12 cellular contexts compared by ENCODE assay signal in genomic region chr2:30631051-30631671, GRCh38.
DNase-seq lines count a peak whose midpoint lies in the region; ATAC-seq, FAIRE-seq and TF ChIP-seq lines count a peak whose summit lies in the region.
"Had no signal": no experiment of that assay in that cellular context is flagged by ENCODE, and none has a peak within 500 bp of the region (broad histone marks: within the 10 kb centered on the region; RNA-seq: fewer than 3 reads in every experiment).

No MANE protein-coding gene starts in this region.

- CTCF ChIA-PET in CD8-positive, alpha-beta memory T cell (lab: Charles Lee): interaction anchor here (1.1 kb wide), 1 partner anchor 8 kb away, joined by 3 read pairs; no protein-coding TSS in a partner anchor
- CTCF ChIA-PET in HepG2 (lab: Yijun Ruan, JAX; ENCODE audit: low intra/inter-chr PET ratio, low total read pairs): no interaction called here

- in situ Hi-C loops in HepG2 (cut with HindIII; ENCODE audit: extremely low pct_ligation_motif_present, low pct_unique_long_range_greater_than_20kb): no loop called here

- ATAC-seq in GM19467 (IDR thresholded peaks at IDR 0.05; ENCODE audit: unreplicated experiment): peak; percentile 73
- peak; percentile 70 for ATAC-seq in HG03571 (IDR thresholded peaks at IDR 0.05; ENCODE audit: unreplicated experiment)
- ATAC-seq in central memory CD8-positive, alpha-beta T cell (replicated peaks; ENCODE audit: extremely low read depth, poor library complexity, severe bottlenecking): no peak
- no peak for ATAC-seq in HepG2

- no peak for TF ChIP-seq RAD21 in HepG2 (CRISPR knock-in tag; IDR thresholded peaks at IDR 0.05)

- peaks cover 14% of the 10 kb centered on the region for H3K4me1 ChIP-seq in CD8-positive, alpha-beta memory T cell (ENCODE audit: insufficient read depth, low read length)
- no peaks in the 10 kb centered on the region for H3K4me1 ChIP-seq in HepG2 (ENCODE audit: insufficient read depth, low read length)

- FAIRE-seq in HepG2 (lab: Jason Lieb, UNC): no peak

- no peak overlapping the region for H3K9ac ChIP-seq in HepG2 (ENCODE audit: insufficient read depth, low read depth, low read length)

- TF ChIP-seq POLR2A in HepG2 (IDR thresholded peaks at IDR 0.05; ENCODE audit: insufficient read depth in 1 of 2, low read depth in 2 of 2, low read length in 2 of 2): no peak

- TF ChIP-seq EP300 in HepG2 (IDR thresholded peaks at IDR 0.05; ENCODE audit: low read depth in 2 of 2, low read length in 2 of 2): no peak
- TF ChIP-seq EP300 in HepG2 (CRISPR knock-in tag; IDR thresholded peaks at IDR 0.05; ENCODE audit: borderline replicate concordance): no peak

- H3K36me3 ChIP-seq in CD8-positive, alpha-beta memory T cell (ENCODE audit: insufficient read depth, low read length): no peaks in the 10 kb centered on the region
- H3K36me3 ChIP-seq in HepG2 (replicated peaks in 1 of 2; ENCODE audit: control insufficient read depth in 1 of 2, insufficient read depth in 2 of 2, low read length in 2 of 2): no peaks in the 10 kb centered on the region

- no peaks in the 10 kb centered on the region for H4K20me1 ChIP-seq in HepG2 (ENCODE audit: insufficient read depth, low read length)

- peaks cover 0 to 6% (median 0%) of the 10 kb centered on the region in 3 donors for H3K36me3 Mint-ChIP-seq in CD8-positive, alpha-beta memory T cell
- no peaks in the 10 kb centered on the region for H3K36me3 Mint-ChIP-seq in central memory CD8-positive, alpha-beta T cell (ENCODE audit: insufficient read depth)
- H3K36me3 Mint-ChIP-seq: activated naive CD4-positive, alpha-beta T cell treated with anti-CD3 and anti-CD28 coated beads, Interleukin-2, amount 50 U/mL, for 72 hours had no signal

- no peak for TF ChIP-seq CTCF in HepG2 (CRISPR knock-in tag; IDR thresholded peaks at IDR 0.05)

- POLR2A ChIA-PET in CD8-positive, alpha-beta memory T cell (lab: Charles Lee): no interaction called here
- POLR2A ChIA-PET in HepG2 (lab: Yijun Ruan, JAX): no interaction called here

- H3K27ac Mint-ChIP-seq in CD8-positive, alpha-beta memory T cell: peak overlapping the region in 5 of 8 donors; percentile 18 to 58 (median 42)
- peak overlapping the region; percentile 55 for H3K27ac Mint-ChIP-seq in central memory CD8-positive, alpha-beta T cell (ENCODE audit: low read depth)
- H3K27ac Mint-ChIP-seq: activated naive CD4-positive, alpha-beta T cell treated with anti-CD3 and anti-CD28 coated beads, Interleukin-2, amount 50 U/mL, for 72 hours had no signal

- peaks cover 12 to 26% (median 20%) of the 10 kb centered on the region in 3 donors for H3K4me1 Mint-ChIP-seq in CD8-positive, alpha-beta memory T cell
- peaks cover 9% of the 10 kb centered on the region for H3K4me1 Mint-ChIP-seq in central memory CD8-positive, alpha-beta T cell

- no peak overlapping the region for H3K4me2 ChIP-seq in HepG2 (ENCODE audit: low read depth, low read length)

- BruUV-seq in HepG2 (replicated peaks; lab: Mats Ljungman, UMichigan): no TSS peak

- H3K27me3 Mint-ChIP-seq in CD8-positive, alpha-beta memory T cell: no peaks in the 10 kb centered on the region
- H3K27me3 Mint-ChIP-seq in central memory CD8-positive, alpha-beta T cell: no peaks in the 10 kb centered on the region

- intact Hi-C loops in HepG2 (cut with micrococcal nuclease; ENCODE audit: unreplicated experiment): no loop called here

- H3K9me3 Mint-ChIP-seq in CD8-positive, alpha-beta memory T cell: no peaks in the 10 kb centered on the region
- no peaks in the 10 kb centered on the region for H3K9me3 Mint-ChIP-seq in central memory CD8-positive, alpha-beta T cell
- H3K9me3 Mint-ChIP-seq: activated naive CD4-positive, alpha-beta T cell treated with anti-CD3 and anti-CD28 coated beads, Interleukin-2, amount 50 U/mL, for 72 hours had no signal

- H3K27ac ChIP-seq in CD8-positive, alpha-beta memory T cell (ENCODE audit: low read depth, low read length): no peak overlapping the region
- no peak overlapping the region for H3K27ac ChIP-seq in HepG2 (ENCODE audit: extremely low read length, insufficient read depth, low read length)
- H3K27ac ChIP-seq: skin epidermis, VCaP had no signal

- no peaks in the 10 kb centered on the region for H3K27me3 ChIP-seq in CD8-positive, alpha-beta memory T cell (ENCODE audit: insufficient read depth, low read length, poor library complexity, severe bottlenecking)
- no peaks in the 10 kb centered on the region for H3K27me3 ChIP-seq in HepG2 (ENCODE audit: control insufficient read depth in 1 of 2, insufficient read depth in 2 of 2, low read length in 2 of 2)

- WGBS in HepG2 (ENCODE audit: low lambda C conversion rate): 72% methylated on average over 1 of the region's 1 CpG

- DNase-seq in CD8-positive, alpha-beta memory T cell: peak in 2 of 5 donors; percentile 6 to 18
- no peak for DNase-seq in central memory CD8-positive, alpha-beta T cell (ENCODE audit: low spot score in 2 of 2)
- DNase-seq in HepG2 (ENCODE audit: low spot score) (no peak), DMS114 treated with DMSO at 0.1 percent for 48 hours (lab: John Stamatoyannopoulos, UW; ENCODE audit: unreplicated experiment) (no peak), mucosa of gallbladder (ENCODE audit: low spot score) (no peak)
- DNase-seq in stimulated activated CD4-positive, alpha-beta T cell treated with anti-CD3 and anti-CD28 coated beads, Interleukin-4, amount 100 ng/mL, for 1 hour: no peak

- H3K9me3 ChIP-seq in CD8-positive, alpha-beta memory T cell (ENCODE audit: low read length): no peaks in the 10 kb centered on the region
- H3K9me3 ChIP-seq in HepG2 (ENCODE audit: low read length): no peaks in the 10 kb centered on the region

- no peak overlapping the region for H2AFZ ChIP-seq in HepG2 (ENCODE audit: low read length)

- peak overlapping the region in 1 of 7 donors; percentile 15 for H3K4me3 Mint-ChIP-seq in CD8-positive, alpha-beta memory T cell
- no peak overlapping the region for H3K4me3 Mint-ChIP-seq in central memory CD8-positive, alpha-beta T cell

- no peaks in the 10 kb centered on the region for H3K79me2 ChIP-seq in HepG2 (ENCODE audit: insufficient read depth, low read length)

- no peak overlapping the region for H3K4me3 ChIP-seq in CD8-positive, alpha-beta memory T cell (ENCODE audit: low read length)
- H3K4me3 ChIP-seq in HepG2 (replicated peaks in 1 of 3; ENCODE audit: insufficient read depth in 1 of 3, low read depth in 2 of 3, low read length in 3 of 3): no peak overlapping the region
- H3K4me3 ChIP-seq: lung, skin epidermis had no signal

TF ChIP-seq in HepG2, 621 proteins besides CTCF, POLR2A, EP300 and RAD21:
- TF ChIP-seq MIXL1 (CRISPR knock-in tag; IDR thresholded peaks at IDR 0.05): no peak
- TF ChIP-seq BCL6 (CRISPR knock-in tag; IDR thresholded peaks at IDR 0.05): no peak
- no peak for TF ChIP-seq ETV5 (CRISPR knock-in tag; IDR thresholded peaks at IDR 0.05; ENCODE audit: borderline replicate concordance)
- TF ChIP-seq FIP1L1 (IDR thresholded peaks at IDR 0.05; ENCODE audit: borderline replicate concordance, insufficient read depth, low read depth, low read length): no peak
- TF ChIP-seq ZNF841 (CRISPR knock-in tag; IDR thresholded peaks at IDR 0.05; ENCODE audit: borderline replicate concordance): no peak
- TF ChIP-seq SYNCRIP (IDR thresholded peaks at IDR 0.05; ENCODE audit: insufficient read depth, low read depth, low read length): no peak
- TF ChIP-seq DR1 (CRISPR knock-in tag; IDR thresholded peaks at IDR 0.05): no peak
- no peak for TF ChIP-seq ZNF704 (CRISPR knock-in tag; IDR thresholded peaks at IDR 0.05; ENCODE audit: borderline replicate concordance)
- no peak for TF ChIP-seq XRCC5 (optimal IDR thresholded peaks at IDR 0.05; ENCODE audit: low read length)
- no peak for TF ChIP-seq PHF21A (CRISPR knock-in tag; IDR thresholded peaks at IDR 0.05)
- TF ChIP-seq ZNF232 (CRISPR knock-in tag; IDR thresholded peaks at IDR 0.05; ENCODE audit: borderline replicate concordance): no peak
- no peak for TF ChIP-seq ZNF572 (CRISPR knock-in tag; IDR thresholded peaks at IDR 0.05)
- TF ChIP-seq DPF2 (CRISPR knock-in tag; IDR thresholded peaks at IDR 0.05; ENCODE audit: borderline replicate concordance, low read depth): no peak
- no peak for TF ChIP-seq SIX4 (CRISPR knock-in tag; IDR thresholded peaks at IDR 0.05)
- TF ChIP-seq ZNF235 (CRISPR knock-in tag; IDR thresholded peaks at IDR 0.05; ENCODE audit: borderline replicate concordance): no peak

Comparison
In these comparisons a context has a peak if more than half of its experiments do, and no peak if none do; other contexts are left out.
1. ATAC-seq: peak in GM19467 (single experiment) and HG03571 (single experiment); none in central memory CD8-positive, alpha-beta T cell (single experiment) and HepG2 (single experiment).